Comparison of ENCODE assay signal across 1 cellular context in genomic region chr6:23036401-23036983, GRCh38.
TF ChIP-seq lines count a peak whose summit lies in the region.

No MANE protein-coding gene starts in this region.

TF ChIP-seq in GM23338, 12 proteins besides CTCF, POLR2A, EP300 and RAD21 (continued from another document):
- no peak for TF ChIP-seq REST (IDR thresholded peaks at IDR 0.05; ENCODE audit: unreplicated experiment)
- no peak for TF ChIP-seq STAT1 (IDR thresholded peaks at IDR 0.05; ENCODE audit: unreplicated experiment)
- no peak for TF ChIP-seq POLR2AphosphoS5 (IDR thresholded peaks at IDR 0.05; ENCODE audit: low read depth)
- no peak for TF ChIP-seq EZH2phosphoT487 (IDR thresholded peaks at IDR 0.05; ENCODE audit: unreplicated experiment)
- no peak for TF ChIP-seq ZNF114 (CRISPR knock-in tag; IDR thresholded peaks at IDR 0.05)
- TF ChIP-seq EZH2 (IDR thresholded peaks at IDR 0.05; ENCODE audit: low read depth, unreplicated experiment), result no peak
- TF ChIP-seq ZNF331 (CRISPR knock-in tag; IDR thresholded peaks at IDR 0.05; ENCODE audit: low read depth), result no peak
